Comparison of ENCODE assay signal across 12 cellular contexts in genomic region chr6:138882369-138883017, GRCh38.
A peak's percentile ranks its signal among the peaks of the same experiment; 100 is the strongest.
DNase-seq lines count a peak whose midpoint lies in the region; ATAC-seq, FAIRE-seq and TF ChIP-seq lines count a peak whose summit lies in the region.
"Had no signal": no experiment of that assay in that cellular context is flagged by ENCODE, and none has a peak within 500 bp of the region (broad histone marks: within the 10 kb centered on the region; RNA-seq: fewer than 3 reads in every experiment).

No MANE protein-coding gene starts in this region.

- no peak for TF ChIP-seq POLR2A in GM12891 (IDR thresholded peaks at IDR 0.05; ENCODE audit: low read depth, low read length)

- peak; percentile 61 for ATAC-seq in GM19025 (IDR thresholded peaks at IDR 0.05; ENCODE audit: low read depth, unreplicated experiment)
- ATAC-seq in GM21825 (IDR thresholded peaks at IDR 0.05; ENCODE audit: unreplicated experiment): peak; percentile 73
- peak; percentile 70 for ATAC-seq in HG03342 (IDR thresholded peaks at IDR 0.05; ENCODE audit: unreplicated experiment)

- DNase-seq in GM12891 (ENCODE audit: insufficient read length, low spot score) (no peak), cerebellar nuclear complex (lab: John Stamatoyannopoulos, UW) (no peak), AG20443 (ENCODE audit: low spot score) (no peak), HK-2 (ENCODE audit: unreplicated experiment) (no peak)
- no peak for DNase-seq in activated effector memory CD4-positive, alpha-beta T cell treated with anti-CD3 and anti-CD28 coated beads, Interleukin-2, amount 50 U/mL, for 16 hours
- DNase-seq: C1 segment of cervical spinal cord; effector memory CD4-positive, alpha-beta T cell; NCI-H2171; SHP77 treated with DMSO at 0.1 percent for 48 hours had no signal

- FAIRE-seq in GM12891 (lab: Jason Lieb, UNC): peak; percentile 78

TF ChIP-seq in GM12891, 5 proteins besides CTCF, POLR2A, EP300 and RAD21:
- TF ChIP-seq PAX5 (IDR thresholded peaks at IDR 0.05; ENCODE audit: insufficient read depth, low read length, severe bottlenecking) (no peak), POU2F2 (IDR thresholded peaks at IDR 0.05; ENCODE audit: low read depth, low read length) (peak; percentile 61), TAF1 (IDR thresholded peaks at IDR 0.05; ENCODE audit: low read depth, low read length) (peak; percentile 60; the same call in 1 of the 2 replicates), SPI1 (IDR thresholded peaks at IDR 0.05; ENCODE audit: low read depth, low read length) (peak; percentile 93), POLR2AphosphoS5 (IDR thresholded peaks at IDR 0.05; ENCODE audit: low read depth, low read length) (peak; percentile 58; the same call in 1 of the 2 replicates)
TF ChIP-seq in GM12891: peak in this region for 4.
